ENCODE assay signal across 1 cellular context in genomic region chr1:114716304-114717158, GRCh38.
A peak's percentile ranks its signal among the peaks of the same experiment; 100 is the strongest.
TF ChIP-seq lines count a peak whose summit lies in the region.

Gene NRAS (minus strand): TSS chr1:114716771. CDS start chr1:114716160, 611 bp downstream.

TF ChIP-seq in K562, 482 proteins besides CTCF, POLR2A, EP300 and RAD21 (continued from another document and continues in another):
- TF ChIP-seq, protein P1, sequence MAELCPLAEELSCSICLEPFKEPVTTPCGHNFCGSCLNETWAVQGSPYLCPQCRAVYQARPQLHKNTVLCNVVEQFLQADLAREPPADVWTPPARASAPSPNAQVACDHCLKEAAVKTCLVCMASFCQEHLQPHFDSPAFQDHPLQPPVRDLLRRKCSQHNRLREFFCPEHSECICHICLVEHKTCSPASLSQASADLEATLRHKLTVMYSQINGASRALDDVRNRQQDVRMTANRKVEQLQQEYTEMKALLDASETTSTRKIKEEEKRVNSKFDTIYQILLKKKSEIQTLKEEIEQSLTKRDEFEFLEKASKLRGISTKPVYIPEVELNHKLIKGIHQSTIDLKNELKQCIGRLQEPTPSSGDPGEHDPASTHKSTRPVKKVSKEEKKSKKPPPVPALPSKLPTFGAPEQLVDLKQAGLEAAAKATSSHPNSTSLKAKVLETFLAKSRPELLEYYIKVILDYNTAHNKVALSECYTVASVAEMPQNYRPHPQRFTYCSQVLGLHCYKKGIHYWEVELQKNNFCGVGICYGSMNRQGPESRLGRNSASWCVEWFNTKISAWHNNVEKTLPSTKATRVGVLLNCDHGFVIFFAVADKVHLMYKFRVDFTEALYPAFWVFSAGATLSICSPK (IDR thresholded peaks at IDR 0.05; ENCODE audit: borderline replicate concordance): no peak
- TF ChIP-seq SMARCA5 (IDR thresholded peaks at IDR 0.05) (no peak), ZNF707 (CRISPR knock-in tag; conservative IDR thresholded peaks at IDR 0.05) (no peak), SRSF9 (IDR thresholded peaks at IDR 0.05; ENCODE audit: borderline replicate concordance, low read depth, low read length) (no peak), RBM17 (IDR thresholded peaks at IDR 0.05; ENCODE audit: borderline replicate concordance, low read depth, low read length) (no peak), RBM22 (IDR thresholded peaks at IDR 0.05; ENCODE audit: low read depth, low read length, poor library complexity, severe bottlenecking) (peak; percentile 87), GABPB2 (CRISPR knock-in tag; conservative IDR thresholded peaks at IDR 0.05) (no peak), ETV1 (tag; conservative IDR thresholded peaks at IDR 0.05; ENCODE audit: low read depth) (peak; percentile 95), SMARCC2 (IDR thresholded peaks at IDR 0.05; ENCODE audit: low read depth) (no peak), SAP30 (IDR thresholded peaks at IDR 0.05; ENCODE audit: borderline replicate concordance, insufficient read depth, low read depth, low read length, poor library complexity, severe bottlenecking) (peak; percentile 85), CTBP1 (IDR thresholded peaks at IDR 0.05; ENCODE audit: borderline replicate concordance) (peak; percentile 44; the same call in 1 of the 2 replicates), ATF1 (CRISPR knock-in tag; IDR thresholded peaks at IDR 0.05) (peak; percentile 91), ATF1 (tag; IDR thresholded peaks at IDR 0.05) (peak; percentile 99), U2AF2 (optimal IDR thresholded peaks at IDR 0.05; ENCODE audit: low read depth, low read length) (no peak), ZNF224 (CRISPR knock-in tag; IDR thresholded peaks at IDR 0.05) (no peak), E2F4 (CRISPR knock-in tag; IDR thresholded peaks at IDR 0.05; ENCODE audit: low read depth) (no peak), SIN3B (IDR thresholded peaks at IDR 0.05; ENCODE audit: low read depth) (peak; percentile 87), ZC3H8 (IDR thresholded peaks at IDR 0.05) (no peak), MIER1 (IDR thresholded peaks at IDR 0.05; ENCODE audit: low read depth) (no peak), ZNF408 (CRISPR knock-in tag; IDR thresholded peaks at IDR 0.05; ENCODE audit: low read depth) (no peak), MEIS2 (IDR thresholded peaks at IDR 0.05; ENCODE audit: partially characterized antibody) (no peak), IRF9 (tag; IDR thresholded peaks at IDR 0.05) (no peak), NBN (IDR thresholded peaks at IDR 0.05; ENCODE audit: low read depth) (peak; percentile 78), MLLT1 (IDR thresholded peaks at IDR 0.05) (peak in 1 of 2 experiments; percentile 78; a peak in 1 of 4 replicates), HIVEP1 (CRISPR knock-in tag; IDR thresholded peaks at IDR 0.05) (no peak), NFIC (IDR thresholded peaks at IDR 0.05) (peak; percentile 40), CBX5 (IDR thresholded peaks at IDR 0.05; ENCODE audit: borderline replicate concordance, low read depth) (no peak), HOXB6 (CRISPR knock-in tag; IDR thresholded peaks at IDR 0.05; ENCODE audit: borderline replicate concordance) (no peak), ZNF766 (CRISPR knock-in tag; conservative IDR thresholded peaks at IDR 0.05) (peak; percentile 58; the same call in 1 of the 2 replicates), PHF21A (IDR thresholded peaks at IDR 0.05; ENCODE audit: borderline replicate concordance, low read depth) (peak; percentile 51; the same call in 1 of the 2 replicates), ESRRA (IDR thresholded peaks at IDR 0.05; ENCODE audit: borderline replicate concordance, low read depth) (peak; percentile 58; the same call in 1 of the 2 replicates), CCNT2 (IDR thresholded peaks at IDR 0.05; ENCODE audit: borderline replicate concordance, extremely low read depth, insufficient read length, low read depth, low read length) (peak; percentile 98), SP2 (IDR thresholded peaks at IDR 0.05; ENCODE audit: extremely low read depth, low read depth, low read length, poor library complexity, severe bottlenecking) (no peak), ARHGAP35 (IDR thresholded peaks at IDR 0.05; ENCODE audit: partially characterized antibody) (no peak), UBTF (IDR thresholded peaks at IDR 0.05; ENCODE audit: borderline replicate concordance in 1 of 2, low read depth in 2 of 2, low read length in 2 of 2) (no peak), GATAD2A (IDR thresholded peaks at IDR 0.05) (no peak), OTX1 (CRISPR knock-in tag; IDR thresholded peaks at IDR 0.05) (0 out of 2 replicates have a peak, but pooled peaks have one; percentile 55), CBX2 (IDR thresholded peaks at IDR 0.05; ENCODE audit: insufficient read depth, low read length, poor library complexity, severe bottlenecking) (no peak)
- TF ChIP-seq, protein P2, sequence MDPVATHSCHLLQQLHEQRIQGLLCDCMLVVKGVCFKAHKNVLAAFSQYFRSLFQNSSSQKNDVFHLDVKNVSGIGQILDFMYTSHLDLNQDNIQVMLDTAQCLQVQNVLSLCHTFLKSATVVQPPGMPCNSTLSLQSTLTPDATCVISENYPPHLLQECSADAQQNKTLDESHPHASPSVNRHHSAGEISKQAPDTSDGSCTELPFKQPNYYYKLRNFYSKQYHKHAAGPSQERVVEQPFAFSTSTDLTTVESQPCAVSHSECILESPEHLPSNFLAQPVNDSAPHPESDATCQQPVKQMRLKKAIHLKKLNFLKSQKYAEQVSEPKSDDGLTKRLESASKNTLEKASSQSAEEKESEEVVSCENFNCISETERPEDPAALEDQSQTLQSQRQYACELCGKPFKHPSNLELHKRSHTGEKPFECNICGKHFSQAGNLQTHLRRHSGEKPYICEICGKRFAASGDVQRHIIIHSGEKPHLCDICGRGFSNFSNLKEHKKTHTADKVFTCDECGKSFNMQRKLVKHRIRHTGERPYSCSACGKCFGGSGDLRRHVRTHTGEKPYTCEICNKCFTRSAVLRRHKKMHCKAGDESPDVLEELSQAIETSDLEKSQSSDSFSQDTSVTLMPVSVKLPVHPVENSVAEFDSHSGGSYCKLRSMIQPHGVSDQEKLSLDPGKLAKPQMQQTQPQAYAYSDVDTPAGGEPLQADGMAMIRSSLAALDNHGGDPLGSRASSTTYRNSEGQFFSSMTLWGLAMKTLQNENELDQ (CRISPR knock-in tag; IDR thresholded peaks at IDR 0.05; ENCODE audit: borderline replicate concordance): no peak
- TF ChIP-seq, protein P3, sequence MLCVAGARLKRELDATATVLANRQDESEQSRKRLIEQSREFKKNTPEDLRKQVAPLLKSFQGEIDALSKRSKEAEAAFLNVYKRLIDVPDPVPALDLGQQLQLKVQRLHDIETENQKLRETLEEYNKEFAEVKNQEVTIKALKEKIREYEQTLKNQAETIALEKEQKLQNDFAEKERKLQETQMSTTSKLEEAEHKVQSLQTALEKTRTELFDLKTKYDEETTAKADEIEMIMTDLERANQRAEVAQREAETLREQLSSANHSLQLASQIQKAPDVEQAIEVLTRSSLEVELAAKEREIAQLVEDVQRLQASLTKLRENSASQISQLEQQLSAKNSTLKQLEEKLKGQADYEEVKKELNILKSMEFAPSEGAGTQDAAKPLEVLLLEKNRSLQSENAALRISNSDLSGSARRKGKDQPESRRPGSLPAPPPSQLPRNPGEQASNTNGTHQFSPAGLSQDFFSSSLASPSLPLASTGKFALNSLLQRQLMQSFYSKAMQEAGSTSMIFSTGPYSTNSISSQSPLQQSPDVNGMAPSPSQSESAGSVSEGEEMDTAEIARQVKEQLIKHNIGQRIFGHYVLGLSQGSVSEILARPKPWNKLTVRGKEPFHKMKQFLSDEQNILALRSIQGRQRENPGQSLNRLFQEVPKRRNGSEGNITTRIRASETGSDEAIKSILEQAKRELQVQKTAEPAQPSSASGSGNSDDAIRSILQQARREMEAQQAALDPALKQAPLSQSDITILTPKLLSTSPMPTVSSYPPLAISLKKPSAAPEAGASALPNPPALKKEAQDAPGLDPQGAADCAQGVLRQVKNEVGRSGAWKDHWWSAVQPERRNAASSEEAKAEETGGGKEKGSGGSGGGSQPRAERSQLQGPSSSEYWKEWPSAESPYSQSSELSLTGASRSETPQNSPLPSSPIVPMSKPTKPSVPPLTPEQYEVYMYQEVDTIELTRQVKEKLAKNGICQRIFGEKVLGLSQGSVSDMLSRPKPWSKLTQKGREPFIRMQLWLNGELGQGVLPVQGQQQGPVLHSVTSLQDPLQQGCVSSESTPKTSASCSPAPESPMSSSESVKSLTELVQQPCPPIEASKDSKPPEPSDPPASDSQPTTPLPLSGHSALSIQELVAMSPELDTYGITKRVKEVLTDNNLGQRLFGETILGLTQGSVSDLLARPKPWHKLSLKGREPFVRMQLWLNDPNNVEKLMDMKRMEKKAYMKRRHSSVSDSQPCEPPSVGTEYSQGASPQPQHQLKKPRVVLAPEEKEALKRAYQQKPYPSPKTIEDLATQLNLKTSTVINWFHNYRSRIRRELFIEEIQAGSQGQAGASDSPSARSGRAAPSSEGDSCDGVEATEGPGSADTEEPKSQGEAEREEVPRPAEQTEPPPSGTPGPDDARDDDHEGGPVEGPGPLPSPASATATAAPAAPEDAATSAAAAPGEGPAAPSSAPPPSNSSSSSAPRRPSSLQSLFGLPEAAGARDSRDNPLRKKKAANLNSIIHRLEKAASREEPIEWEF (CRISPR knock-in tag; IDR thresholded peaks at IDR 0.05): no peak
- TF ChIP-seq, protein P4, sequence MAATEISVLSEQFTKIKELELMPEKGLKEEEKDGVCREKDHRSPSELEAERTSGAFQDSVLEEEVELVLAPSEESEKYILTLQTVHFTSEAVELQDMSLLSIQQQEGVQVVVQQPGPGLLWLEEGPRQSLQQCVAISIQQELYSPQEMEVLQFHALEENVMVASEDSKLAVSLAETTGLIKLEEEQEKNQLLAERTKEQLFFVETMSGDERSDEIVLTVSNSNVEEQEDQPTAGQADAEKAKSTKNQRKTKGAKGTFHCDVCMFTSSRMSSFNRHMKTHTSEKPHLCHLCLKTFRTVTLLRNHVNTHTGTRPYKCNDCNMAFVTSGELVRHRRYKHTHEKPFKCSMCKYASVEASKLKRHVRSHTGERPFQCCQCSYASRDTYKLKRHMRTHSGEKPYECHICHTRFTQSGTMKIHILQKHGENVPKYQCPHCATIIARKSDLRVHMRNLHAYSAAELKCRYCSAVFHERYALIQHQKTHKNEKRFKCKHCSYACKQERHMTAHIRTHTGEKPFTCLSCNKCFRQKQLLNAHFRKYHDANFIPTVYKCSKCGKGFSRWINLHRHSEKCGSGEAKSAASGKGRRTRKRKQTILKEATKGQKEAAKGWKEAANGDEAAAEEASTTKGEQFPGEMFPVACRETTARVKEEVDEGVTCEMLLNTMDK (IDR thresholded peaks at IDR 0.05; ENCODE audit: borderline replicate concordance, insufficient read depth, low read depth, low read length, poor library complexity, severe bottlenecking): no peak
- TF ChIP-seq, protein P5, sequence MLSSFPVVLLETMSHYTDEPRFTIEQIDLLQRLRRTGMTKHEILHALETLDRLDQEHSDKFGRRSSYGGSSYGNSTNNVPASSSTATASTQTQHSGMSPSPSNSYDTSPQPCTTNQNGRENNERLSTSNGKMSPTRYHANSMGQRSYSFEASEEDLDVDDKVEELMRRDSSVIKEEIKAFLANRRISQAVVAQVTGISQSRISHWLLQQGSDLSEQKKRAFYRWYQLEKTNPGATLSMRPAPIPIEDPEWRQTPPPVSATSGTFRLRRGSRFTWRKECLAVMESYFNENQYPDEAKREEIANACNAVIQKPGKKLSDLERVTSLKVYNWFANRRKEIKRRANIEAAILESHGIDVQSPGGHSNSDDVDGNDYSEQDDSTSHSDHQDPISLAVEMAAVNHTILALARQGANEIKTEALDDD (IDR thresholded peaks at IDR 0.05): no peak
